Comparison of ENCODE assay signal across 27 cellular contexts in the genomic region with DNA sequence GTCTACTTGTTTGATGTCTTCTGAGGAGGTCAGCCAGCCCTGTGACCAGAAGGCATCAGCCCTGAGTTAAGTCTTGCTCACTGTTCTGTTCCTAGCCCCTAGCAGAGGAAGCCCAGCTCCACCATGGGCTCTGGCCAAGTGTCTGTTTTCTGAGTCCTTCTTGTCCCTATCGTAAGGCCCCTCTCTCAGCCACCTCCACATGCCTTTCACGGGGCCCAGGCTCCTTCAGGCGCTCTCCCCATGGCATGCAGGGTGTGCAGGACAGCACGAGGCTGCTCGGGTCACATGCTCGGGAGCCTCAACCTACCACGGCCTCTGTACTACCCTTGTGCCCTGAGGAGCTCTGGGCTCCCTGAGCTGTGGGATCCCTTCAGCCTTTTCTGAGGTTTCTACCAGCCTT.
"Had no signal": no experiment of that assay in that cellular context is flagged by ENCODE, and none has a peak within 500 bp of the region (broad histone marks: within the 10 kb centered on the region; RNA-seq: fewer than 3 reads in every experiment).

No MANE protein-coding gene starts in this region.

- H3K27me3 ChIP-seq: adrenal gland, SJCRH30 had no signal

- H3K9ac ChIP-seq: SK-N-SH had no signal

- ATAC-seq: activated naive CD4-positive, alpha-beta T cell treated with anti-CD3 and anti-CD28 coated beads, Interleukin-2, amount 50 U/mL, for 72 hours; activated T-cell treated with anti-CD3 and anti-CD28 coated beads, Interleukin-2, amount 50 U/mL, for 4 hours; Panc1 had no signal

- DNase-seq: activated CD4-positive, alpha-beta memory T cell treated with anti-CD3 and anti-CD28 coated beads for 36 hours; activated CD4-positive, alpha-beta T cell treated with anti-CD3 and anti-CD28 coated beads, Interleukin-2, amount 10 ng/mL, durations not matched to agents 7 days and 5 days; activated CD8-positive, alpha-beta memory T cell treated with anti-CD3 and anti-CD28 coated beads, Interleukin-2, amount 50 U/mL, for 4 hours; activated gamma-delta T cell treated with Interleukin-2 at 50 U/mL for 16 hours; activated naive CD4-positive, alpha-beta T cell treated with anti-CD3 and anti-CD28 coated beads for 36 hours; activated T-cell treated with anti-CD3 and anti-CD28 coated beads for 4 hours; activated T-cell treated with anti-CD3 and anti-CD28 coated beads, Interleukin-2, amount 50 U/mL, for 4 hours; adrenal gland; caudate nucleus; NCI-H1105; NCI-H1417 treated with DMSO at 0.1 percent for 48 hours; NCI-H1930; NCI-H2081 treated with DMSO at 0.1 percent for 48 hours; NCI-H226; NCI-H446 treated with DMSO at 0.1 percent for 48 hours; NCI-H524; SHP77; SJCRH30; SK-N-SH had no signal

- H3K4me3 Mint-ChIP-seq: activated CD4-positive, alpha-beta memory T cell treated with anti-CD3 and anti-CD28 coated beads for 36 hours; activated CD4-positive, alpha-beta T cell treated with anti-CD3 and anti-CD28 coated beads, Interleukin-2, amount 10 ng/mL, durations not matched to agents 7 days and 5 days; activated naive CD4-positive, alpha-beta T cell treated with anti-CD3 and anti-CD28 coated beads for 36 hours; activated T-cell treated with anti-CD3 and anti-CD28 coated beads, Interleukin-2, amount 50 U/mL, for 4 hours; activated T-helper 1 cell treated with anti-CD3 and anti-CD28 coated beads, Interleukin-12 subunit alpha, Interleukin-12 subunit beta, Interleukin-2, Interleukin-4 antibody, amounts not matched to agents 30 ng/mL and 10 ng/mL and 1 ng/mL, durations not matched to agents 14 hours and 24 hours and 36 hours; brain; T-helper 1 cell treated with Interleukin-12 subunit alpha and Interleukin-12 subunit beta and Interleukin-4 antibody, amounts not matched to agents 30 μg/mL and 1 μg/mL, for 36 hours; T-helper 2 cell treated with Interferon-gamma antibody and Interleukin-4, amounts not matched to agents 5 μg/mL and 100 μg/mL, for 36 hours had no signal

- H3K27me3 Mint-ChIP-seq: activated CD4-positive, alpha-beta memory T cell treated with anti-CD3 and anti-CD28 coated beads for 36 hours; activated CD4-positive, alpha-beta T cell treated with anti-CD3 and anti-CD28 coated beads, Interleukin-2, amount 10 ng/mL, durations not matched to agents 7 days and 5 days had no signal

- H3K36me3 Mint-ChIP-seq: activated CD4-positive, alpha-beta memory T cell treated with anti-CD3 and anti-CD28 coated beads for 36 hours; activated naive CD4-positive, alpha-beta T cell treated with anti-CD3 and anti-CD28 coated beads, Interleukin-2, amount 50 U/mL, for 72 hours; brain had no signal

- H3K4me1 Mint-ChIP-seq: brain had no signal

- H3K27ac ChIP-seq: adrenal gland, SJCRH30 had no signal

- H3K9me2 ChIP-seq: SK-N-SH had no signal

- FAIRE-seq: bronchial epithelial cell, TTC549 had no signal

- H3K4me1 ChIP-seq: adrenal gland, SJCRH30 had no signal

- H3K9me3 Mint-ChIP-seq: activated CD4-positive, alpha-beta memory T cell treated with anti-CD3 and anti-CD28 coated beads for 36 hours; activated CD4-positive, alpha-beta T cell treated with anti-CD3 and anti-CD28 coated beads, Interleukin-2, amount 10 ng/mL, durations not matched to agents 7 days and 5 days; activated naive CD4-positive, alpha-beta T cell treated with anti-CD3 and anti-CD28 coated beads for 36 hours; activated naive CD4-positive, alpha-beta T cell treated with anti-CD3 and anti-CD28 coated beads, Interleukin-2, amount 50 U/mL, for 72 hours; activated T-cell treated with anti-CD3 and anti-CD28 coated beads, Interleukin-2, amount 50 U/mL, for 4 hours; activated T-helper 1 cell treated with anti-CD3 and anti-CD28 coated beads, Interleukin-12 subunit alpha, Interleukin-12 subunit beta, Interleukin-2, Interleukin-4 antibody, amounts not matched to agents 30 ng/mL and 10 ng/mL and 1 ng/mL, durations not matched to agents 14 hours and 24 hours and 36 hours; brain; T-helper 1 cell treated with Interleukin-12 subunit alpha and Interleukin-12 subunit beta and Interleukin-4 antibody, amounts not matched to agents 30 μg/mL and 1 μg/mL, for 36 hours; T-helper 2 cell treated with Interferon-gamma antibody and Interleukin-4, amounts not matched to agents 5 μg/mL and 100 μg/mL, for 36 hours had no signal

- H3K4me2 ChIP-seq: SK-N-SH had no signal

- H3K9me3 ChIP-seq: adrenal gland, SK-N-SH had no signal

- H3K4me3 ChIP-seq: adrenal gland, SJCRH30 had no signal

- H3K36me3 ChIP-seq: adrenal gland, SJCRH30 had no signal

- H3K27ac Mint-ChIP-seq: activated CD4-positive, alpha-beta memory T cell treated with anti-CD3 and anti-CD28 coated beads for 36 hours; activated CD4-positive, alpha-beta T cell treated with anti-CD3 and anti-CD28 coated beads, Interleukin-2, amount 10 ng/mL, durations not matched to agents 7 days and 5 days; activated naive CD4-positive, alpha-beta T cell treated with anti-CD3 and anti-CD28 coated beads for 36 hours; activated naive CD4-positive, alpha-beta T cell treated with anti-CD3 and anti-CD28 coated beads, Interleukin-2, amount 50 U/mL, for 72 hours; activated T-helper 1 cell treated with anti-CD3 and anti-CD28 coated beads, Interleukin-12 subunit alpha, Interleukin-12 subunit beta, Interleukin-2, Interleukin-4 antibody, amounts not matched to agents 30 ng/mL and 10 ng/mL and 1 ng/mL, durations not matched to agents 14 hours and 24 hours and 36 hours; brain; T-helper 1 cell treated with Interleukin-12 subunit alpha and Interleukin-12 subunit beta and Interleukin-4 antibody, amounts not matched to agents 30 μg/mL and 1 μg/mL, for 36 hours; T-helper 2 cell treated with Interferon-gamma antibody and Interleukin-4, amounts not matched to agents 5 μg/mL and 100 μg/mL, for 36 hours had no signal
